Comparison of ENCODE assay signal across 19 cellular contexts in the genomic region with DNA sequence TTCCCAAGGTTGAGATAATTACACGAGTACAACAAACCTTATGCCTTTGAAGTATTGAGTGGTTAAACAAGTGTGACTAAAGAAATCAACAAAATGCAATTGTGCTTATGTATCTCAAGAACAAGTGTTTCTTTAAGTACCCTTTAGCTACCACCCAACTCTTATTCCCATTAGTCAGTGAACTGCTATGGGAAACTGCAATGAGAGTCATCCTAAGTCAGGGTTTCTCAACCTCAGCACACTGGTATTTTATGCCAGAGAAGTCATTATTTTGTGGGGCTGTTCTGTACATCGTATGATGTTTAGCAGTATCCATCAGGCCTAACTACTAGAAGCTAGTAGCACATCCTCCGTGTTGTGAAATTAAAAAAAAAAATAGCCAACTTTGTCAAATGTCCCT.
"Had no signal": no experiment of that assay in that cellular context is flagged by ENCODE, and none has a peak within 500 bp of the region (broad histone marks: within the 10 kb centered on the region; RNA-seq: fewer than 3 reads in every experiment).

No MANE protein-coding gene starts in this region.

- H3K36me3 ChIP-seq: pancreas, spleen, thyroid gland had no signal

- H3K9me3 ChIP-seq: pancreas, spleen, thyroid gland had no signal

- ATAC-seq: activated CD8-positive, alpha-beta T cell treated with anti-CD3 and anti-CD28 coated beads, Interleukin-2, amount 10 ng/mL, durations not matched to agents 7 days and 5 days; activated naive CD4-positive, alpha-beta T cell treated with anti-CD3 and anti-CD28 coated beads, Interleukin-2, amount 50 U/mL, for 72 hours; esophagus mucosa; foreskin keratinocyte; pancreas; sciatic nerve; T-helper 17 cell; WTC11 had no signal

- DNase-seq: activated CD4-positive, alpha-beta T cell treated with anti-CD3 and anti-CD28 coated beads, Interleukin-2, amount 10 ng/mL, durations not matched to agents 24 days and 14 days; activated CD8-positive, alpha-beta memory T cell treated with anti-CD3 and anti-CD28 coated beads, Interleukin-2, amount 50 U/mL, for 4 hours; activated CD8-positive, alpha-beta T cell treated with anti-CD3 and anti-CD28 coated beads, Interleukin-2, amount 10 ng/mL, durations not matched to agents 7 days and 5 days; activated effector memory CD4-positive, alpha-beta T cell treated with anti-CD3 and anti-CD28 coated beads, Interleukin-2, amount 50 U/mL, for 16 hours; activated T-cell treated with anti-CD3 and anti-CD28 coated beads, Interleukin-2, amount 50 U/mL, for 48 hours; amniotic stem cell; caudate nucleus; glutamatergic neuron; naive B cell; pancreas; spleen; T-helper 17 cell; thyroid gland had no signal

- H3K27me3 ChIP-seq: foreskin keratinocyte, pancreas, spleen, thyroid gland had no signal

- H3K27ac ChIP-seq: foreskin keratinocyte, pancreas, thyroid gland had no signal

- H3K4me3 ChIP-seq: lung, pancreas, spleen, thyroid gland had no signal
